22 cellular contexts compared by ENCODE assay signal in the genomic region with DNA sequence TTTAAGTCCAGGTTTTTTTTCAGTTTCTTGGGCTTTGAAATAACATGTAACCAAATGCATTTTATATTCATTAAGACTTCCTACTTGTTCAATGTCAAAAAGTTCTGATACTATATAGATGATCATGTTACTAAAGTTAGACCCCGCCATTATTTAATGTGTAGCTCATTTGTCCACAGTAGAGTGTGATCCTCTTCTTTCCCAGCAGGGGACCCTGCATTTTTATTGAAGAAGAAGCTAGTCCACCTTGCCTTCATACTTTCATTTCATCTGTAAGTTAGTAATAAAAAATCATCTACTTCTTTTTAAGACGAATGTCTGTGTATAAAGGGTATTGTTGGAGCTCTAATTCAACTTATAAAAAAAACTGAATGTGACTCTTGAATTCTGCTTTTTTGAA.
A peak's percentile ranks its signal among the peaks of the same experiment; 100 is the strongest.
DNase-seq lines count a peak whose midpoint lies in the region; ATAC-seq and TF ChIP-seq lines count a peak whose summit lies in the region.
"Had no signal": no experiment of that assay in that cellular context is flagged by ENCODE, and none has a peak within 500 bp of the region (broad histone marks: within the 10 kb centered on the region; RNA-seq: fewer than 3 reads in every experiment).

No MANE protein-coding gene starts in this region.

- H3K4me1 Mint-ChIP-seq in Calu3 (ENCODE audit: low read depth, unreplicated experiment) = no peaks in the 10 kb centered on the region
- H3K4me1 Mint-ChIP-seq in mesothelial cell of epicardium = no peaks in the 10 kb centered on the region
- H3K4me1 Mint-ChIP-seq: activated CD4-positive, alpha-beta memory T cell treated with anti-CD3 and anti-CD28 coated beads, Interleukin-2, amount 10 ng/mL, durations not matched to agents 7 days and 5 days; naive thymus-derived CD4-positive, alpha-beta T cell had no signal

- H3K9me3 Mint-ChIP-seq in Calu3 (ENCODE audit: low read depth, unreplicated experiment) = peaks cover 3% of the 10 kb centered on the region
- H3K9me3 Mint-ChIP-seq in mesothelial cell of epicardium = peaks cover 18% of the 10 kb centered on the region

- H3K27me3 Mint-ChIP-seq in Calu3 (ENCODE audit: unreplicated experiment) (no peaks in the 10 kb centered on the region), mesothelial cell of epicardium (ENCODE audit: low read depth) (no peaks in the 10 kb centered on the region)
- H3K27me3 Mint-ChIP-seq: activated CD4-positive, alpha-beta memory T cell treated with anti-CD3 and anti-CD28 coated beads, Interleukin-2, amount 10 ng/mL, durations not matched to agents 7 days and 5 days; naive thymus-derived CD4-positive, alpha-beta T cell had no signal

- TF ChIP-seq CTCF in Calu3 (IDR thresholded peaks at IDR 0.05; ENCODE audit: unreplicated experiment) (peak; percentile 34), mesothelial cell of epicardium (IDR thresholded peaks at IDR 0.05; ENCODE audit: unreplicated experiment) (peak; percentile 27)

- H3K4me3 Mint-ChIP-seq in Calu3 (ENCODE audit: low read depth, unreplicated experiment) (no peak overlapping the region), mesothelial cell of epicardium (no peak overlapping the region)
- H3K4me3 Mint-ChIP-seq: activated CD4-positive, alpha-beta memory T cell treated with anti-CD3 and anti-CD28 coated beads, Interleukin-2, amount 10 ng/mL, durations not matched to agents 7 days and 5 days; activated naive CD4-positive, alpha-beta T cell treated with anti-CD3 and anti-CD28 coated beads for 36 hours; naive thymus-derived CD4-positive, alpha-beta T cell had no signal

- no peak for ATAC-seq in left lobe of liver
- ATAC-seq: esophagus mucosa; naive thymus-derived CD4-positive, alpha-beta T cell; Panc1 had no signal

- no TSS peak for BruUV-seq in Calu3 (replicated peaks; lab: Mats Ljungman, UMichigan)

- H3K27ac Mint-ChIP-seq in Calu3 (ENCODE audit: unreplicated experiment) (no peak overlapping the region), mesothelial cell of epicardium (no peak overlapping the region)
- H3K27ac Mint-ChIP-seq: activated CD4-positive, alpha-beta memory T cell treated with anti-CD3 and anti-CD28 coated beads, Interleukin-2, amount 10 ng/mL, durations not matched to agents 7 days and 5 days; activated naive CD4-positive, alpha-beta T cell treated with anti-CD3 and anti-CD28 coated beads for 36 hours; naive thymus-derived CD4-positive, alpha-beta T cell had no signal

- intact Hi-C loops in Calu3 (cut with micrococcal nuclease; ENCODE audit: unreplicated experiment) = loop anchor here (5.0 kb wide), 1 partner anchor 514 kb away; no protein-coding TSS in a partner anchor

- in situ Hi-C loops in SK-MEL-5 (cut with HindIII; ENCODE audit: low pct_unique_long_range_greater_than_20kb, low sequenced_read_pairs) = no loop called here
- in situ Hi-C loops in G401 (cut with HindIII; ENCODE audit: low sequenced_read_pairs) = no loop called here

- CTCF ChIA-PET in Calu3 (lab: Charles Lee) = interaction anchor here (0.8 to 1.0 kb wide), 2 partner anchors 12 to 178 kb away, joined by 3 read pairs; no protein-coding TSS in a partner anchor

- DNase-seq in Calu3 (peak; percentile 15), HPDE6-E6E7 (ENCODE audit: extremely low spot score) (peak; percentile 1), SK-MEL-5 (ENCODE audit: low read depth, low spot score) (peak; percentile 33), mesothelial cell of epicardium (ENCODE audit: low spot score in 2 of 2, unreplicated experiment in 2 of 2) (no peak), G401 (ENCODE audit: low spot score) (no peak), left lobe of liver (ENCODE audit: low spot score) (no peak)
- DNase-seq in stimulated activated CD4-positive, alpha-beta T cell treated with anti-CD3 and anti-CD28 coated beads, Interleukin-4, amount 100 ng/mL, for 4 hours = no peak
- DNase-seq: activated CD4-positive, alpha-beta memory T cell treated with anti-CD3 and anti-CD28 coated beads, Interleukin-2, amount 10 ng/mL, durations not matched to agents 7 days and 5 days; activated CD4-positive, CD25-positive, alpha-beta regulatory T cell; activated naive CD4-positive, alpha-beta T cell treated with anti-CD3 and anti-CD28 coated beads for 36 hours; activated T-cell treated with anti-CD3 and anti-CD28 coated beads, Interleukin-2, amount 50 U/mL, for 1 hour; caudate nucleus; mesenchymal stem cell; naive thymus-derived CD4-positive, alpha-beta T cell; NCI-H1417; NCI-H2107; NCI-H524; stimulated activated naive CD4-positive, alpha-beta T cell treated with Interleukin-2 at 50 U/mL for 16 hours; T1000; thyroid gland had no signal

- H3K36me3 Mint-ChIP-seq in Calu3 (ENCODE audit: insufficient read depth, unreplicated experiment) (no peaks in the 10 kb centered on the region), mesothelial cell of epicardium (no peaks in the 10 kb centered on the region)
- H3K36me3 Mint-ChIP-seq: naive thymus-derived CD4-positive, alpha-beta T cell had no signal

Comparison
In these comparisons a context has a peak if more than half of its experiments do, and no peak if none do; other contexts are left out.
1. DNase-seq: peak in Calu3 (single experiment), HPDE6-E6E7 (single experiment) and SK-MEL-5 (single experiment); none in mesothelial cell of epicardium (0 of 2), G401 (single experiment), stimulated activated CD4-positive, alpha-beta T cell treated with anti-CD3 and anti-CD28 coated beads, Interleukin-4, amount 100 ng/mL, for 4 hours (0 of 2) and left lobe of liver (single experiment).